Comparison of ENCODE assay signal across 8 cellular contexts in genomic region chr2:231395188-231396057, GRCh38. TPM values are rescaled to one million over a fixed set of nuclear protein-coding genes. Genes with fewer than 3 reads are reported as not detected.
DNase-seq lines count a peak whose midpoint lies in the region; ATAC-seq and TF ChIP-seq lines count a peak whose summit lies in the region.

A gene with protein sequence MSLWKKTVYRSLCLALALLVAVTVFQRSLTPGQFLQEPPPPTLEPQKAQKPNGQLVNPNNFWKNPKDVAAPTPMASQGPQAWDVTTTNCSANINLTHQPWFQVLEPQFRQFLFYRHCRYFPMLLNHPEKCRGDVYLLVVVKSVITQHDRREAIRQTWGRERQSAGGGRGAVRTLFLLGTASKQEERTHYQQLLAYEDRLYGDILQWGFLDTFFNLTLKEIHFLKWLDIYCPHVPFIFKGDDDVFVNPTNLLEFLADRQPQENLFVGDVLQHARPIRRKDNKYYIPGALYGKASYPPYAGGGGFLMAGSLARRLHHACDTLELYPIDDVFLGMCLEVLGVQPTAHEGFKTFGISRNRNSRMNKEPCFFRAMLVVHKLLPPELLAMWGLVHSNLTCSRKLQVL (plus strand): TSS chr2:231395710. CDS start chr2:231395804, 94 bp downstream.

- TF ChIP-seq CTCF in gastroesophageal sphincter (IDR thresholded peaks at IDR 0.05) (no peak), sigmoid colon (IDR thresholded peaks at IDR 0.05) (no peak)

- intact Hi-C loops in sigmoid colon (cut with DNase I), result no loop called here

- H3K4me1 ChIP-seq in NT2/D1 (ENCODE audit: insufficient read depth, insufficient read length), result peaks cover 39% of the 10 kb centered on the region
- peaks cover 0 to 35% (median 3%) of the 10 kb centered on the region in 3 donors for H3K4me1 ChIP-seq in gastroesophageal sphincter
- H3K4me1 ChIP-seq in sigmoid colon, result peaks cover 0 to 33% (median 24%) of the 10 kb centered on the region in 4 donors

- H3K36me3 ChIP-seq in NT2/D1 (ENCODE audit: insufficient read depth, insufficient read length, low read length) (peaks cover 14% of the 10 kb centered on the region), gastroesophageal sphincter (no peaks in the 10 kb centered on the region), sigmoid colon (no peaks in the 10 kb centered on the region)

- peaks cover 14% of the 10 kb centered on the region for H3K27me3 ChIP-seq in NT2/D1 (ENCODE audit: insufficient read depth, insufficient read length)
- H3K27me3 ChIP-seq in gastroesophageal sphincter, result peaks cover 49% of the 10 kb centered on the region
- H3K27me3 ChIP-seq in sigmoid colon, result peaks cover 9 to 40% (median 29%) of the 10 kb centered on the region in 3 donors

- H3K27ac ChIP-seq in gastroesophageal sphincter, result peak within 1 kb of the TSS in 1 of 4 donors; percentile 59
- H3K27ac ChIP-seq in sigmoid colon, result peak within 1 kb of the TSS in 3 of 4 donors; percentile 40 to 68 (median 47)

- DNase-seq in NT2/D1 (ENCODE audit: low read depth, low spot score), result no peak
- DNase-seq in sigmoid colon, result no peak
- DNase-seq in NCI-H187 treated with DMSO at 0.1 percent for 48 hours (lab: John Stamatoyannopoulos, UW), result no peak
- DNase-seq in stimulated activated CD4-positive, alpha-beta T cell treated with anti-CD3 and anti-CD28 coated beads, Interleukin-15, amount 100 ng/mL, for 24 hours, result no peak

- H3K9me3 ChIP-seq in NT2/D1 (ENCODE audit: insufficient read depth, low read length), result no peaks in the 10 kb centered on the region
- H3K9me3 ChIP-seq in gastroesophageal sphincter, result no peaks in the 10 kb centered on the region
- no peaks in the 10 kb centered on the region for H3K9me3 ChIP-seq in sigmoid colon

- TF ChIP-seq EP300 in gastroesophageal sphincter (IDR thresholded peaks at IDR 0.05) (no peak), sigmoid colon (IDR thresholded peaks at IDR 0.05) (no peak)

- H3K9ac ChIP-seq in NT2/D1 (ENCODE audit: insufficient read length, low read depth), result peak within 1 kb of the TSS; percentile 76

- H3K4me3 ChIP-seq in NT2/D1 (ENCODE audit: insufficient read length, low read depth) (peak within 1 kb of the TSS; percentile 41), gastroesophageal sphincter (peak within 1 kb of the TSS; percentile 6 to 57), sigmoid colon (peak within 1 kb of the TSS; percentile 26 to 54 (median 51))

- TF ChIP-seq POLR2A in GM19099 (IDR thresholded peaks at IDR 0.05; ENCODE audit: extremely low read depth, insufficient read length, low read depth), result peak; percentile 47
- TF ChIP-seq POLR2A in gastroesophageal sphincter (IDR thresholded peaks at IDR 0.05), result no peak
- no peak for TF ChIP-seq POLR2A in sigmoid colon (IDR thresholded peaks at IDR 0.05)

- ATAC-seq in gastroesophageal sphincter (peak; percentile 8), GM18511 (IDR thresholded peaks at IDR 0.05; ENCODE audit: unreplicated experiment) (no peak), GM18858 (IDR thresholded peaks at IDR 0.05; ENCODE audit: unreplicated experiment) (no peak)

- no CpG with 5 or more reads among the region's 95 CpGs for WGBS in gastroesophageal sphincter (ENCODE audit: low coverage in 1 of 2), 2 donors
- 2 to 5% methylated on average over 95 of the region's 95 CpGs for WGBS in sigmoid colon, 2 donors

RNA-seq across cellular contexts. Expression of the gene that starts here (rescaled TPM):
- total RNA-seq in gastroesophageal sphincter (1 to 10 TPM; 3.0 to 5.7 (median 3.6) TPM), sigmoid colon (1 to 10 TPM; 2.9 to 5.0 (median 3.5) TPM)
- 10 to 100 TPM; 11.6 to 40.9 (median 12.0) TPM for polyA plus RNA-seq in sigmoid colon
